ENCODE assay signal across 13 cellular contexts in the genomic region with DNA sequence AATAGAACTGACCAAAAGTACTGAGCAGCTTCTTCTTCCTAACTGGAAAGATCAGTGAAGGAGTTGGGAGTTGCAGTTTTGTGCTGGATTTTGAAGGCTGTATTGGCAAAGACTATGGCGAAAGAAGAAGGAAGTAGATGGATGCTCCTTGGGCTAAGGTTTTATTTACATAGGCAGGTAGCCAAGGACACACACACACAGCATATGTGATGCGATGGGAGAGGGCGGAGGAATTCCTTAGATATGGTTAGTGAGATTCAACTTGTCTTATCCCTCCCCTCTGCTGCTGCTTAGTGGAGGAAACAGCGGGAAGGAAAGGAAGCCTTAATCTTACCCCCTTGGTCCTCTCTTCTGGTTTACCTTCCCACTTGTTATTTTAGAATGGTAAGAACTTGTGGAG.
A peak's percentile ranks its signal among the peaks of the same experiment; 100 is the strongest.
DNase-seq lines count a peak whose midpoint lies in the region; ATAC-seq and TF ChIP-seq lines count a peak whose summit lies in the region.
"Had no signal": no experiment of that assay in that cellular context is flagged by ENCODE, and none has a peak within 500 bp of the region (broad histone marks: within the 10 kb centered on the region; RNA-seq: fewer than 3 reads in every experiment).

No MANE protein-coding gene starts in this region.

- H3K9me3 Mint-ChIP-seq in mesothelial cell of epicardium, result peaks cover 8% of the 10 kb centered on the region
- H3K9me3 Mint-ChIP-seq in activated T-cell treated with anti-CD3 and anti-CD28 coated beads, Interleukin-2, amount 50 U/mL, for 72 hours, result no peaks in the 10 kb centered on the region
- no peaks in the 10 kb centered on the region for H3K9me3 Mint-ChIP-seq in activated naive CD8-positive, alpha-beta T cell treated with anti-CD3 and anti-CD28 coated beads for 36 hours
- H3K9me3 Mint-ChIP-seq: neural crest cell had no signal

- H3K36me3 ChIP-seq in ascending aorta, result no peaks in the 10 kb centered on the region

- peak; percentile 10 for TF ChIP-seq CTCF in choroid plexus epithelial cell (conservative IDR thresholded peaks at IDR 0.05; ENCODE audit: low read depth, low read length)
- no peak for TF ChIP-seq CTCF in mesothelial cell of epicardium (IDR thresholded peaks at IDR 0.05; ENCODE audit: unreplicated experiment)
- no peak for TF ChIP-seq CTCF in ascending aorta (IDR thresholded peaks at IDR 0.05)

- peaks cover 44% of the 10 kb centered on the region for H3K4me1 Mint-ChIP-seq in mesothelial cell of epicardium
- H3K4me1 Mint-ChIP-seq in activated T-cell treated with anti-CD3 and anti-CD28 coated beads, Interleukin-2, amount 50 U/mL, for 72 hours (ENCODE audit: low read depth), result no peaks in the 10 kb centered on the region
- no peaks in the 10 kb centered on the region for H3K4me1 Mint-ChIP-seq in activated naive CD8-positive, alpha-beta T cell treated with anti-CD3 and anti-CD28 coated beads for 36 hours
- H3K4me1 Mint-ChIP-seq: CD4-positive, alpha-beta memory T cell had no signal

- no peak overlapping the region for H3K4me3 Mint-ChIP-seq in mesothelial cell of epicardium
- no peak overlapping the region for H3K4me3 Mint-ChIP-seq in activated T-cell treated with anti-CD3 and anti-CD28 coated beads, Interleukin-2, amount 50 U/mL, for 72 hours
- no peak overlapping the region for H3K4me3 Mint-ChIP-seq in activated naive CD8-positive, alpha-beta T cell treated with anti-CD3 and anti-CD28 coated beads for 36 hours
- H3K4me3 Mint-ChIP-seq: CD4-positive, alpha-beta memory T cell; neural crest cell had no signal

- no peaks in the 10 kb centered on the region for H3K4me1 ChIP-seq in ascending aorta

- ATAC-seq in activated T-cell treated with anti-CD3 and anti-CD28 coated beads, Interleukin-2, amount 50 U/mL, for 72 hours (replicated peaks in 1 of 2), result no peak
- no peak for ATAC-seq in stimulated activated naive CD8-positive, alpha-beta T cell treated with anti-CD3 and anti-CD28 coated beads, Interleukin-15, Interleukin-2, amounts not matched to agents 100 U/mL and 50 U/mL, for 24 hours
- ATAC-seq: HepG2 had no signal

- DNase-seq in Daoy (ENCODE audit: low read depth) (peak; percentile 39), NCI-H226 (peak; percentile 87), choroid plexus epithelial cell (ENCODE audit: low read depth) (peak; percentile 92), mesothelial cell of epicardium (ENCODE audit: low spot score in 2 of 2, unreplicated experiment in 2 of 2) (peak in 1 of 2 experiments; percentile 39), ascending aorta (ENCODE audit: low spot score in 2 of 2) (no peak)
- no peak for DNase-seq in activated T-cell treated with anti-CD3 and anti-CD28 coated beads, Interleukin-2, amount 50 U/mL, for 72 hours
- DNase-seq in activated naive CD8-positive, alpha-beta T cell treated with anti-CD3 and anti-CD28 coated beads for 36 hours, result no peak
- no peak for DNase-seq in stimulated activated naive CD8-positive, alpha-beta T cell treated with anti-CD3 and anti-CD28 coated beads, Interleukin-15, Interleukin-2, amounts not matched to agents 100 U/mL and 50 U/mL, for 24 hours
- DNase-seq: CD4-positive, alpha-beta memory T cell; NCI-H187 treated with DMSO at 0.1 percent for 48 hours had no signal

- H3K36me3 Mint-ChIP-seq in mesothelial cell of epicardium, result peaks cover 4% of the 10 kb centered on the region
- no peaks in the 10 kb centered on the region for H3K36me3 Mint-ChIP-seq in activated T-cell treated with anti-CD3 and anti-CD28 coated beads, Interleukin-2, amount 50 U/mL, for 72 hours (ENCODE audit: insufficient read depth in 2 of 2)
- H3K36me3 Mint-ChIP-seq in activated naive CD8-positive, alpha-beta T cell treated with anti-CD3 and anti-CD28 coated beads for 36 hours, result no peaks in the 10 kb centered on the region
- H3K36me3 Mint-ChIP-seq: CD4-positive, alpha-beta memory T cell had no signal

- intact Hi-C loops in ascending aorta (cut with DNase I), result loop anchor here (5.0 kb wide), 1 partner anchor 170 kb away; a partner anchor contains a TSS

- no peak overlapping the region for H3K4me3 ChIP-seq in choroid plexus epithelial cell (ENCODE audit: low read depth, low read length)
- H3K4me3 ChIP-seq in ascending aorta, result no peak overlapping the region

- no peaks in the 10 kb centered on the region for H3K27me3 Mint-ChIP-seq in mesothelial cell of epicardium (ENCODE audit: low read depth)
- H3K27me3 Mint-ChIP-seq in activated T-cell treated with anti-CD3 and anti-CD28 coated beads, Interleukin-2, amount 50 U/mL, for 72 hours (ENCODE audit: low read depth), result peaks cover 13% of the 10 kb centered on the region
- H3K27me3 Mint-ChIP-seq in activated naive CD8-positive, alpha-beta T cell treated with anti-CD3 and anti-CD28 coated beads for 36 hours, result peaks cover 8% of the 10 kb centered on the region

- H3K9me3 ChIP-seq in ascending aorta, result no peaks in the 10 kb centered on the region

- no peaks in the 10 kb centered on the region for H3K27me3 ChIP-seq in ascending aorta

- no peak overlapping the region for H3K27ac ChIP-seq in ascending aorta
- H3K27ac ChIP-seq: epithelial cell of prostate had no signal

- peak overlapping the region; percentile 36 for H3K27ac Mint-ChIP-seq in mesothelial cell of epicardium
- no peak overlapping the region for H3K27ac Mint-ChIP-seq in activated T-cell treated with anti-CD3 and anti-CD28 coated beads, Interleukin-2, amount 50 U/mL, for 72 hours
- H3K27ac Mint-ChIP-seq in activated naive CD8-positive, alpha-beta T cell treated with anti-CD3 and anti-CD28 coated beads for 36 hours, result no peak overlapping the region
- H3K27ac Mint-ChIP-seq: CD4-positive, alpha-beta memory T cell had no signal

Comparison
In these comparisons a context has a peak if more than half of its experiments do, and no peak if none do; other contexts are left out.
1. DNase-seq: peak in Daoy (single experiment), NCI-H226 (single experiment) and choroid plexus epithelial cell (single experiment); none in activated T-cell treated with anti-CD3 and anti-CD28 coated beads, Interleukin-2, amount 50 U/mL, for 72 hours (0 of 2), activated naive CD8-positive, alpha-beta T cell treated with anti-CD3 and anti-CD28 coated beads for 36 hours (single experiment), ascending aorta (0 of 2) and stimulated activated naive CD8-positive, alpha-beta T cell treated with anti-CD3 and anti-CD28 coated beads, Interleukin-15, Interleukin-2, amounts not matched to agents 100 U/mL and 50 U/mL, for 24 hours (single experiment).